Comparison of ENCODE assay signal across 12 cellular contexts in genomic region chr22:20154602-20155183, GRCh38. TPM values are rescaled to one million over a fixed set of nuclear protein-coding genes. Genes with fewer than 3 reads are reported as not detected.
DNase-seq lines count a peak whose midpoint lies in the region; ATAC-seq, FAIRE-seq and TF ChIP-seq lines count a peak whose summit lies in the region.
"Had no signal": no experiment of that assay in that cellular context is flagged by ENCODE, and none has a peak within 500 bp of the region (broad histone marks: within the 10 kb centered on the region; RNA-seq: fewer than 3 reads in every experiment).

No MANE protein-coding gene starts in this region.

- no peak for TF ChIP-seq POLR2A in GM12878 (IDR thresholded peaks at IDR 0.05; ENCODE audit: low read depth, low read length)

- H3K9ac ChIP-seq in GM12878 (ENCODE audit: control insufficient read depth, insufficient read depth, low read length) = no peak overlapping the region

- no peak overlapping the region; the same call in 1 of the 2 replicates for H3K27ac Mint-ChIP-seq in HFFc6
- H3K27ac Mint-ChIP-seq: nephron had no signal

- H3K36me3 ChIP-seq in GM12878 (ENCODE audit: control insufficient read depth in 2 of 2, insufficient read depth in 2 of 2, low read length in 1 of 2) (no peaks in the 10 kb centered on the region), osteoblast (ENCODE audit: insufficient read depth, low read length) (no peaks in the 10 kb centered on the region), OCI-LY7 (ENCODE audit: insufficient read depth, low read length) (no peaks in the 10 kb centered on the region)
- H3K36me3 ChIP-seq: HAP-1 had no signal

- H3K4me1 ChIP-seq in GM12878 (ENCODE audit: control insufficient read depth, insufficient read depth, low read length) (no peaks in the 10 kb centered on the region), osteoblast (ENCODE audit: insufficient read depth, low read length) (peaks cover 3% of the 10 kb centered on the region), OCI-LY7 (ENCODE audit: insufficient read depth, low read length, poor library complexity, severe bottlenecking) (no peaks in the 10 kb centered on the region)
- H3K4me1 ChIP-seq: HAP-1 had no signal

- H3K9me3 ChIP-seq in GM12878 (replicated peaks; ENCODE audit: control insufficient read depth, insufficient read depth, low read length) (no peaks in the 10 kb centered on the region), osteoblast (ENCODE audit: low read depth, low read length) (no peaks in the 10 kb centered on the region), OCI-LY7 (ENCODE audit: low read length) (no peaks in the 10 kb centered on the region)
- H3K9me3 ChIP-seq: HAP-1 had no signal

- peak; percentile 53 for DNase-seq in NCI-H1436 (lab: John Stamatoyannopoulos, UW)
- DNase-seq in NCI-H1436 treated with DMSO at 0.1 percent for 48 hours (lab: John Stamatoyannopoulos, UW) = no peak
- DNase-seq in HFFc6 = no peak
- no peak for DNase-seq in GM12878 (ENCODE audit: low read depth, low spot score)
- DNase-seq in osteoblast (ENCODE audit: insufficient read length, low spot score, missing footprints) = no peak
- DNase-seq in SHP77 treated with DMSO at 0.1 percent for 48 hours (lab: John Stamatoyannopoulos, UW) = no peak
- no peak for DNase-seq in OCI-LY7 (ENCODE audit: low spot score)
- DNase-seq in NCI-H187 (lab: John Stamatoyannopoulos, UW) = no peak

- RAD21 ChIA-PET in GM12878 (lab: Charles Lee; ENCODE audit: unreplicated experiment) = no interaction called here

- H3K27me3 Mint-ChIP-seq in HFFc6 (ENCODE audit: insufficient read depth) = peaks cover 4% of the 10 kb centered on the region

- H3K36me3 Mint-ChIP-seq in HFFc6 (ENCODE audit: low read depth) = no peaks in the 10 kb centered on the region

- H4K20me1 ChIP-seq in GM12878 (ENCODE audit: control insufficient read depth, insufficient read depth) = no peaks in the 10 kb centered on the region
- H4K20me1 ChIP-seq in osteoblast (ENCODE audit: insufficient read depth, low read length) = peaks cover 10% of the 10 kb centered on the region
- no peaks in the 10 kb centered on the region for H4K20me1 ChIP-seq in OCI-LY7 (ENCODE audit: insufficient read depth, low read length)

- H3K4me3 ChIP-seq in GM12878 (no peak overlapping the region), osteoblast (ENCODE audit: insufficient read depth, low read length) (peak overlapping the region; percentile 69), OCI-LY7 (ENCODE audit: low read depth, low read length, poor library complexity, severe bottlenecking) (no peak overlapping the region)
- H3K4me3 ChIP-seq: HAP-1 had no signal

- ATAC-seq in GM12878 = peak; percentile 16; the same call in 2 of the 3 replicates

- POLR2A ChIA-PET in GM12878 (lab: Charles Lee) = no interaction called here
- POLR2A ChIA-PET in OCI-LY7 (lab: Charles Lee) = no interaction called here

- no peak for TF ChIP-seq RAD21 in GM12878 (IDR thresholded peaks at IDR 0.05; ENCODE audit: insufficient read depth, low read depth, low read length)

- in situ Hi-C loops in GM12878 (cut with MboI) = loop anchor here (10.0 kb wide), 2 partner anchors 110 to 140 kb away; partner anchors contain the start of gene RTN4R

- H2AFZ ChIP-seq in GM12878 (ENCODE audit: control insufficient read depth, low read depth, low read length) = no peak overlapping the region
- H2AFZ ChIP-seq in osteoblast (ENCODE audit: low read length) = no peak overlapping the region
- H2AFZ ChIP-seq in OCI-LY7 (ENCODE audit: low read length) = no peak overlapping the region

- peaks cover 1 to 2% of the 10 kb centered on the region in 2 experiments; a peak in 3 of 4 replicates for H3K27me3 ChIP-seq in GM12878 (replicated peaks in 1 of 2; ENCODE audit: control insufficient read depth in 2 of 2, insufficient read depth in 2 of 2, low read length in 1 of 2)
- H3K27me3 ChIP-seq in osteoblast (ENCODE audit: insufficient read depth, low read length) = no peaks in the 10 kb centered on the region

- H3K79me2 ChIP-seq in GM12878 (ENCODE audit: control insufficient read depth, insufficient read depth, low read length) = no peaks in the 10 kb centered on the region
- H3K79me2 ChIP-seq in osteoblast (ENCODE audit: insufficient read depth, low read length) = no peaks in the 10 kb centered on the region
- H3K79me2 ChIP-seq in OCI-LY7 (ENCODE audit: insufficient read depth, low read depth, low read length) = no peaks in the 10 kb centered on the region

- TF ChIP-seq EP300 in GM12878 (IDR thresholded peaks at IDR 0.05; ENCODE audit: borderline replicate concordance in 1 of 2, control insufficient read depth in 1 of 2, low read depth in 2 of 2, low read length in 2 of 2) = no peak

- no peaks in the 10 kb centered on the region for H3K9me3 Mint-ChIP-seq in HFFc6
- H3K9me3 Mint-ChIP-seq: nephron had no signal

- intact Hi-C loops in GM12878 (cut with micrococcal nuclease; ENCODE audit: unreplicated experiment) = loop anchor here (5.0 kb wide), 4 partner anchors 83 to 343 kb away; partner anchors contain the start of genes KLHL22 and RTN4R
- intact Hi-C loops in OCI-LY7 (cut with micrococcal nuclease; ENCODE audit: unreplicated experiment) = loop anchor here (10.0 kb wide), 2 partner anchors 300 to 540 kb away; no protein-coding TSS in a partner anchor

- FAIRE-seq in GM12878 (lab: Jason Lieb, UNC) = no peak

- H3K4me2 ChIP-seq in GM12878 (ENCODE audit: control insufficient read depth, insufficient read depth) (no peak overlapping the region), osteoblast (ENCODE audit: insufficient read depth, low read length) (peak overlapping the region; percentile 68), OCI-LY7 (ENCODE audit: low read length) (no peak overlapping the region)

- SMC1A ChIA-PET in GM12878 (lab: Charles Lee; ENCODE audit: uncharacterized antibody, unreplicated experiment) = no interaction called here

- H3K4me3 Mint-ChIP-seq in HFFc6 = peak overlapping the region; percentile 47; the same call in 1 of the 2 replicates
- H3K4me3 Mint-ChIP-seq: nephron had no signal

- 21% methylated on average over 9 of the region's 14 CpGs for WGBS in GM12878 (ENCODE audit: insufficient coverage, insufficient replicate concordance, low lambda C conversion rate, missing lambda C conversion rate)

- peaks cover 8% of the 10 kb centered on the region; the same call in 1 of the 2 replicates for H3K4me1 Mint-ChIP-seq in HFFc6 (ENCODE audit: low read depth)
- H3K4me1 Mint-ChIP-seq: nephron had no signal

- H3K27ac ChIP-seq in GM12878 (ENCODE audit: control insufficient read depth, insufficient read depth) (no peak overlapping the region), osteoblast (ENCODE audit: low read depth, low read length) (no peak overlapping the region), OCI-LY7 (ENCODE audit: low read depth, low read length, poor library complexity, severe bottlenecking) (no peak overlapping the region)

- no peaks in the 10 kb centered on the region for H3K9me2 ChIP-seq in OCI-LY7 (ENCODE audit: insufficient read depth, low read length)

- TF ChIP-seq CTCF in HFFc6 (IDR thresholded peaks at IDR 0.05) (peak; percentile 43; the same call in 1 of the 2 replicates), GM12878 (IDR thresholded peaks at IDR 0.05 in 2 of 3, conservative IDR thresholded peaks at IDR 0.05 in 1 of 3; ENCODE audit: control insufficient read depth in 2 of 3, extremely low read depth in 1 of 3, insufficient read depth in 1 of 3, low read depth in 3 of 3, low read length in 3 of 3) (no peak), osteoblast (IDR thresholded peaks at IDR 0.05; ENCODE audit: extremely low read depth, low read depth, low read length) (no peak), OCI-LY7 (conservative IDR thresholded peaks at IDR 0.05; ENCODE audit: low read length) (no peak)

- BruUV-seq in GM12878 (replicated peaks; lab: Mats Ljungman, UMichigan) (no TSS peak), OCI-LY7 (replicated peaks; lab: Mats Ljungman, UMichigan) (no TSS peak)

- CTCF ChIA-PET in GM12878 (lab: Yijun Ruan, JAX) (interaction anchor here (1.4 kb wide), 1 partner anchor 140 kb away, joined by 3 read pairs; no protein-coding TSS in a partner anchor), OCI-LY7 (lab: Charles Lee; ENCODE audit: unreplicated experiment) (no interaction called here)

RNA-seq across cellular contexts. Expression of gene CCDC188, which starts 3.8 kb away (rescaled TPM):
- 1 to 10 TPM in 4 of 6 experiments, under 1 TPM in 1, not detected in 1; 0.54 to 3.9 (median 2.8) TPM for total RNA-seq in HFFc6 (2021; fragmentation: NEBNext Ultra II Directional; extraction: Animal tissue kit (Norgen Biotek cat#: 25700))
- not detected in 2 replicates for total RNA-seq in GM12878 (2013; cell fraction: nucleolus; rRNA removed)
- not detected in 2 replicates for total RNA-seq in GM12878 (2014; rRNA removed)
- not detected in 2 replicates for total RNA-seq in GM12878 (2014; rRNA removed; fragmentation: Illumina TruSeq; extraction: Trizol)
- total RNA-seq in GM12878 (2021) = not detected in 2 replicates
- 0.18 TPM for polyA plus RNA-seq in GM12878 (2011; ENCODE audit: low read depth)
- polyA plus RNA-seq in GM12878 (2011; rRNA removed) = not detected in 2 replicates
- not detected in 2 replicates for polyA plus RNA-seq in GM12878 (2011; cell fraction: cytosol; rRNA removed)
- polyA plus RNA-seq in GM12878 (2011; cell fraction: nucleus; rRNA removed) = not detected in 2 replicates
- polyA plus RNA-seq in GM12878 (2012) = 0.10 TPM in 1 of 2 replicates, not detected in the other
- not detected in 2 replicates for polyA plus RNA-seq in GM12878 (2014; fragmentation: Illumina TruSeq; extraction: Trizol)
- polyA plus RNA-seq in GM12878 (2014; fragmentation: Nextera tagmentation; extraction: Ambion mirVana) = not detected
- not detected in 2 replicates for polyA plus RNA-seq in GM12878 (2014; rRNA removed)
- polyA plus RNA-seq in GM12878 (2016; fragmentation: Nextera tagmentation; extraction: Ambion mirVana) = not detected
- polyA minus RNA-seq in GM12878 (2011; rRNA and poly(A)+ RNA removed) = not detected in 2 replicates
- not detected in 2 replicates for polyA minus RNA-seq in GM12878 (2011; cell fraction: cytosol; rRNA and poly(A)+ RNA removed)
- polyA minus RNA-seq in GM12878 (2011; cell fraction: nucleus; rRNA and poly(A)+ RNA removed) = not detected in 2 replicates
- total RNA-seq in osteoblast = 0.36 and 0.59 TPM in 2 replicates
- total RNA-seq in OCI-LY7 (2014; rRNA removed; shearing (Covaris generic)) = not detected in 2 replicates
- not detected in 2 replicates for total RNA-seq in OCI-LY7 (2022)
- total RNA-seq: G401 had no signal
- polyA plus RNA-seq: AG04450 had no signal

RNA-seq across cellular contexts. Expression of gene ZDHHC8, which starts 23.1 kb away (rescaled TPM):
- total RNA-seq in HFFc6 (2021; fragmentation: NEBNext Ultra II Directional; extraction: Animal tissue kit (Norgen Biotek cat#: 25700)) = 100 to 1,000 TPM in 3 of 6 experiments, 10 to 100 TPM in 3; 91.8 to 119 (median 99.1) TPM
- total RNA-seq in GM12878 (2013; cell fraction: nucleolus; rRNA removed) = 17.6 and 19.0 TPM in 2 replicates
- total RNA-seq in GM12878 (2014; rRNA removed) (8.8 and 11.7 TPM in 2 replicates), GM12878 (2014; rRNA removed; fragmentation: Illumina TruSeq; extraction: Trizol) (3.9 and 4.7 TPM in 2 replicates), GM12878 (2021) (42.1 and 46.3 TPM in 2 replicates), osteoblast (9.8 and 11.8 TPM in 2 replicates), OCI-LY7 (2022) (9.6 and 16.7 TPM in 2 replicates)
- 4.9 TPM for polyA plus RNA-seq in GM12878 (2011; ENCODE audit: low read depth)
- polyA plus RNA-seq in GM12878 (2011; rRNA removed) (4.2 and 6.7 TPM in 2 replicates), GM12878 (2014; fragmentation: Illumina TruSeq; extraction: Trizol) (4.5 and 9.4 TPM in 2 replicates), GM12878 (2014; fragmentation: Nextera tagmentation; extraction: Ambion mirVana) (under 1 TPM; 0.03 to 0.13 TPM), GM12878 (2014; rRNA removed) (42.4 and 48.7 TPM in 2 replicates), GM12878 (2016; fragmentation: Nextera tagmentation; extraction: Ambion mirVana) (1 to 10 TPM; 2.2 to 2.6 TPM)
- 10.4 and 14.3 TPM in 2 replicates for polyA plus RNA-seq in GM12878 (2011; cell fraction: cytosol; rRNA removed)
- 150 and 193 TPM in 2 replicates for polyA plus RNA-seq in GM12878 (2011; cell fraction: nucleus; rRNA removed)
- polyA plus RNA-seq in GM12878 (2012) = 18.1 and 18.5 TPM in 2 replicates
- polyA minus RNA-seq in GM12878 (2011; rRNA and poly(A)+ RNA removed) = 3.5 and 8.1 TPM in 2 replicates
- polyA minus RNA-seq in GM12878 (2011; cell fraction: cytosol; rRNA and poly(A)+ RNA removed) = 4.3 and 6.0 TPM in 2 replicates
- polyA minus RNA-seq in GM12878 (2011; cell fraction: nucleus; rRNA and poly(A)+ RNA removed) = 8.5 and 10.9 TPM in 2 replicates
- total RNA-seq in OCI-LY7 (2014; rRNA removed; shearing (Covaris generic)) = 1.8 and 2.3 TPM in 2 replicates

RNA-seq across cellular contexts. Expression of gene TRMT2A, which starts 37.7 kb away (rescaled TPM):
- total RNA-seq in HFFc6 (2021; fragmentation: NEBNext Ultra II Directional; extraction: Animal tissue kit (Norgen Biotek cat#: 25700)) = 10 to 100 TPM; 31.1 to 44.9 (median 38.5) TPM
- 84.7 and 99.7 TPM in 2 replicates for total RNA-seq in GM12878 (2013; cell fraction: nucleolus; rRNA removed)
- total RNA-seq in GM12878 (2014; rRNA removed) (81.0 and 88.7 TPM in 2 replicates), GM12878 (2014; rRNA removed; fragmentation: Illumina TruSeq; extraction: Trizol) (38.3 and 44.1 TPM in 2 replicates), GM12878 (2021) (81.2 and 94.6 TPM in 2 replicates), osteoblast (35.9 and 43.8 TPM in 2 replicates), OCI-LY7 (2022) (97.5 and 104 TPM in 2 replicates)
- polyA plus RNA-seq in GM12878 (2011; ENCODE audit: low read depth) = 49.3 TPM
- polyA plus RNA-seq in GM12878 (2011; rRNA removed) (12.5 and 22.9 TPM in 2 replicates), GM12878 (2014; fragmentation: Illumina TruSeq; extraction: Trizol) (10.6 and 30.7 TPM in 2 replicates), GM12878 (2014; fragmentation: Nextera tagmentation; extraction: Ambion mirVana) (1 to 10 TPM in 1 of 2 experiments, under 1 TPM in 1; 0.29 to 4.8 TPM), GM12878 (2014; rRNA removed) (97.0 and 114 TPM in 2 replicates), GM12878 (2016; fragmentation: Nextera tagmentation; extraction: Ambion mirVana) (10 to 100 TPM; 71.7 to 87.3 TPM)
- polyA plus RNA-seq in GM12878 (2011; cell fraction: cytosol; rRNA removed) = 36.7 and 60.9 TPM in 2 replicates
- polyA plus RNA-seq in GM12878 (2011; cell fraction: nucleus; rRNA removed) = 293 and 316 TPM in 2 replicates
- 56.3 and 73.5 TPM in 2 replicates for polyA plus RNA-seq in GM12878 (2012)
- 28.7 and 53.2 TPM in 2 replicates for polyA minus RNA-seq in GM12878 (2011; rRNA and poly(A)+ RNA removed)
- polyA minus RNA-seq in GM12878 (2011; cell fraction: cytosol; rRNA and poly(A)+ RNA removed) = 24.7 and 24.9 TPM in 2 replicates
- 62.1 and 105 TPM in 2 replicates for polyA minus RNA-seq in GM12878 (2011; cell fraction: nucleus; rRNA and poly(A)+ RNA removed)
- total RNA-seq in OCI-LY7 (2014; rRNA removed; shearing (Covaris generic)) = 118 and 126 TPM in 2 replicates

RNA-seq across cellular contexts. Expression of gene RANBP1, which starts 38.8 kb away (rescaled TPM):
- total RNA-seq in HFFc6 (2021; fragmentation: NEBNext Ultra II Directional; extraction: Animal tissue kit (Norgen Biotek cat#: 25700)) = 100 to 1,000 TPM; 177 to 231 (median 226) TPM
- 74.7 and 76.8 TPM in 2 replicates for total RNA-seq in GM12878 (2013; cell fraction: nucleolus; rRNA removed)
- total RNA-seq in GM12878 (2014; rRNA removed) (415 and 441 TPM in 2 replicates), GM12878 (2014; rRNA removed; fragmentation: Illumina TruSeq; extraction: Trizol) (365 and 396 TPM in 2 replicates), GM12878 (2021) (378 and 379 TPM in 2 replicates), osteoblast (78.4 and 85.8 TPM in 2 replicates), OCI-LY7 (2022) (398 and 406 TPM in 2 replicates)
- 113 TPM for polyA plus RNA-seq in GM12878 (2011; ENCODE audit: low read depth)
- polyA plus RNA-seq in GM12878 (2011; rRNA removed) (207 and 270 TPM in 2 replicates), GM12878 (2014; fragmentation: Illumina TruSeq; extraction: Trizol) (301 and 393 TPM in 2 replicates), GM12878 (2014; fragmentation: Nextera tagmentation; extraction: Ambion mirVana) (100 to 1,000 TPM in 1 of 2 experiments, 10 to 100 TPM in 1; 55.3 to 137 TPM), GM12878 (2014; rRNA removed) (512 and 514 TPM in 2 replicates), GM12878 (2016; fragmentation: Nextera tagmentation; extraction: Ambion mirVana) (100 to 1,000 TPM; 800 to 808 TPM)
- polyA plus RNA-seq in GM12878 (2011; cell fraction: cytosol; rRNA removed) = 417 and 421 TPM in 2 replicates
- 245 and 344 TPM in 2 replicates for polyA plus RNA-seq in GM12878 (2011; cell fraction: nucleus; rRNA removed)
- 160 and 180 TPM in 2 replicates for polyA plus RNA-seq in GM12878 (2012)
- 168 and 187 TPM in 2 replicates for polyA minus RNA-seq in GM12878 (2011; rRNA and poly(A)+ RNA removed)
- polyA minus RNA-seq in GM12878 (2011; cell fraction: cytosol; rRNA and poly(A)+ RNA removed) = 103 and 116 TPM in 2 replicates
- polyA minus RNA-seq in GM12878 (2011; cell fraction: nucleus; rRNA and poly(A)+ RNA removed) = 36.8 and 71.0 TPM in 2 replicates
- 570 and 652 TPM in 2 replicates for total RNA-seq in OCI-LY7 (2014; rRNA removed; shearing (Covaris generic))
